ENCODE assay signal across 8 cellular contexts in genomic region chrX:46978341-46979291, GRCh38.
DNase-seq lines count a peak whose midpoint lies in the region; ATAC-seq, FAIRE-seq and TF ChIP-seq lines count a peak whose summit lies in the region.

No MANE protein-coding gene starts in this region.

- DNase-seq in GM12864 (ENCODE audit: low read depth) (peak; percentile 36), HTR-8/SVneo (ENCODE audit: insufficient read length, low spot score) (peak; percentile 8), OCI-M1 (lab: John Stamatoyannopoulos, UW) (peak; percentile 86), activated T-cell treated with anti-CD3 and anti-CD28 coated beads for 4 hours (peak; percentile 51), fibroblast of peridontal ligament (ENCODE audit: extremely low read depth) (peak; percentile 78), osteoblast (ENCODE audit: insufficient read length, low spot score, missing footprints) (peak; percentile 27), tibial nerve (ENCODE audit: low spot score in 2 of 2) (peak; percentile 21 to 63)

- H2AFZ ChIP-seq in osteoblast (ENCODE audit: low read length), result no peak overlapping the region

- H3K4me1 ChIP-seq in osteoblast (ENCODE audit: insufficient read depth, low read length) (no peaks in the 10 kb centered on the region), tibial nerve (no peaks in the 10 kb centered on the region)

- WGBS in tibial nerve, 2 donors, result 71 to 81% methylated on average over 8 of the region's 8 CpGs

- no peak for ATAC-seq in HG02840 (IDR thresholded peaks at IDR 0.05; ENCODE audit: low FRiP score, unreplicated experiment)

- H3K4me3 ChIP-seq in GM12864 (ENCODE audit: low read depth, low read length), result no peak overlapping the region
- no peak overlapping the region for H3K4me3 ChIP-seq in osteoblast (ENCODE audit: insufficient read depth, low read length)
- no peak overlapping the region for H3K4me3 ChIP-seq in tibial nerve

- H3K36me3 ChIP-seq in osteoblast (ENCODE audit: insufficient read depth, low read length) (no peaks in the 10 kb centered on the region), tibial nerve (no peaks in the 10 kb centered on the region)

- H3K27ac ChIP-seq in osteoblast (ENCODE audit: low read depth, low read length), result peak overlapping the region; percentile 86
- H3K27ac ChIP-seq in tibial nerve, result no peak overlapping the region

- TF ChIP-seq POLR2A in tibial nerve (IDR thresholded peaks at IDR 0.05), result no peak

- FAIRE-seq in HTR-8/SVneo (lab: Jason Lieb, UNC), result no peak

- H3K27me3 ChIP-seq in osteoblast (ENCODE audit: insufficient read depth, low read length) (peaks cover 6% of the 10 kb centered on the region), tibial nerve (no peaks in the 10 kb centered on the region)

- peak; percentile 72 for TF ChIP-seq CTCF in GM12864 (IDR thresholded peaks at IDR 0.05; ENCODE audit: low read depth, low read length, missing control alignments)
- TF ChIP-seq CTCF in osteoblast (IDR thresholded peaks at IDR 0.05; ENCODE audit: extremely low read depth, low read depth, low read length), result peak; percentile 78
- peak; percentile 31 to 50 (median 37) for TF ChIP-seq CTCF in tibial nerve (IDR thresholded peaks at IDR 0.05)

- H3K9me3 ChIP-seq in osteoblast (ENCODE audit: low read depth, low read length) (no peaks in the 10 kb centered on the region), tibial nerve (no peaks in the 10 kb centered on the region)

- peak overlapping the region; percentile 59 for H3K4me2 ChIP-seq in osteoblast (ENCODE audit: insufficient read depth, low read length)

- H3K79me2 ChIP-seq in osteoblast (ENCODE audit: insufficient read depth, low read length), result peaks cover 2% of the 10 kb centered on the region

- no peaks in the 10 kb centered on the region for H4K20me1 ChIP-seq in osteoblast (ENCODE audit: insufficient read depth, low read length)

- no peak for TF ChIP-seq EP300 in tibial nerve (IDR thresholded peaks at IDR 0.05)

Comparison
In these comparisons a context has a peak if more than half of its experiments do, and no peak if none do; other contexts are left out.
1. DNase-seq: peak in every context shown above with its lines; median percentile 86 in OCI-M1; 78 in fibroblast of peridontal ligament; 51 in activated T-cell treated with anti-CD3 and anti-CD28 coated beads for 4 hours; 42 in tibial nerve; 36 in GM12864; 27 in osteoblast; 8 in HTR-8/SVneo.